In the genomic region with DNA sequence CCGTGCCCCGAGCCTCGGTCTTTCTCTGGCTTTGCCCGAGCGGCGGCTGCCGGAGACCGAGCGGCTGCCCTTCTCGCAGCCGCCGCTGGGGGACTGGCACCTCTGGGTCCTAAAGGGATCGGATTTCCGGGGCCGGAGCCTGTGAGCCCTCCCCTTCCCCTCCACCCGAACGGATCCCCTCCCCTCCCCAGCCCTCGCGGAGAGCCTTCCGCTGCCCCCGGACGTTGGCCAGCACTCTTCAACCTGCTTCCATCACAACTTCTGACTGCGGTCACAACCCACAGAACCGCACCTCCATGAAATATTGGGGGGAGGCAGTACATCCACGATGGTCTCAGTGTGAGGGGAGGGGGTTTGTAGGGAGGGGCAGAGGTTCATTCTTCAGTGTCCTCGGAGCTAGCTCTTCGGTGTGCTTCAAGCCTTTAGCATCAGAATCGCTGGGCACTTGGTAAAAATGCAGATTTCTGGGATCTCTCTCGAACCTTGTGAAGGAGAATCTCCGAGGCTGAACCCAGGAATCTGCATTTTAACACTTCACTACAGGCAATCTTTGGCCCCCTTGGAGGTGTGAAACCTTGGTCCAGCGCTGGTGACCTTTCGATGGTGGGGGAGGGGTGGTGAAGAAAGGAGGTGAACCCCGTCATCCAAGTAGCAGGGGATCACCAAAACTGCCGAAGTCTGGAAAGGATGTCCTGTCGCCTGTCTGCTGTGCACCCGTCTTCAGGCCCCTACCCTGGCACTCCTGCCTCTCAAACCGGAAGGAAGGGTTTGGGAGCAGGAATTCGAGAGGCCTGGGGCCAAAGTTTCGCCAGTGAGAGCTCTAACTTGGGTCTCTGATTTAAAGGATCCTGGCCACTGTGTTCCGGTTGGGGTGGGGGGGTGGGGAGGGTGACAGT, we compare ENCODE assay signal across 8 cellular contexts. TPM values are rescaled to one million over a fixed set of nuclear protein-coding genes. Genes with fewer than 3 reads are reported as not detected.
DNase-seq lines count a peak whose midpoint lies in the region; ATAC-seq, FAIRE-seq and TF ChIP-seq lines count a peak whose summit lies in the region.

No MANE protein-coding gene starts in this region.

- H3K27ac Mint-ChIP-seq in astrocyte (ENCODE audit: unreplicated experiment), result peak overlapping the region; percentile 92

- H3K9me2 ChIP-seq in hepatocyte (replicated peaks; ENCODE audit: insufficient read depth), result no peaks in the 10 kb centered on the region

- no peaks in the 10 kb centered on the region for H3K9me3 Mint-ChIP-seq in astrocyte (ENCODE audit: unreplicated experiment)

- H3K36me3 Mint-ChIP-seq in astrocyte (ENCODE audit: low read depth, unreplicated experiment), result peaks cover 7% of the 10 kb centered on the region

- H3K4me1 Mint-ChIP-seq in astrocyte (ENCODE audit: low read depth, unreplicated experiment), result peaks cover 14% of the 10 kb centered on the region

- peak in 1 of 2 donors; percentile 63 for TF ChIP-seq POLR2A in vagina (IDR thresholded peaks at IDR 0.05)

- FAIRE-seq in astrocyte (lab: Jason Lieb, UNC), result no peak

- 2% methylated on average over 30 of the region's 40 CpGs for whole genome bisulfite sequencing in hepatocyte (ENCODE audit: low lambda C conversion rate, missing lambda C conversion rate)

- H3K79me2 ChIP-seq in astrocyte (ENCODE audit: insufficient read depth, low read length) (peaks cover 44% of the 10 kb centered on the region), hepatocyte (peaks cover 44% of the 10 kb centered on the region)

- H3K4me2 ChIP-seq in astrocyte (ENCODE audit: low read length) (peak overlapping the region; percentile 89), hepatocyte (peak overlapping the region; percentile 98)

- H2AFZ ChIP-seq in astrocyte (ENCODE audit: low read depth, low read length), result peak overlapping the region; percentile 15
- H2AFZ ChIP-seq in hepatocyte, result peak overlapping the region; percentile 88

- H3K27me3 Mint-ChIP-seq in astrocyte (ENCODE audit: low read depth, unreplicated experiment), result no peaks in the 10 kb centered on the region

- TF ChIP-seq CTCF in astrocyte (IDR thresholded peaks at IDR 0.05; ENCODE audit: insufficient read depth, low read depth, low read length) (peak; percentile 27), hepatocyte (IDR thresholded peaks at IDR 0.05; ENCODE audit: poor library complexity) (peak; percentile 49), vagina (IDR thresholded peaks at IDR 0.05) (peak in 2 of 3 experiments; percentile 37 to 47)

- H3K4me3 ChIP-seq in astrocyte (ENCODE audit: insufficient read depth, low read depth, low read length) (peak overlapping the region; percentile 71), hepatocyte (peak overlapping the region; percentile 98), rectal smooth muscle tissue (ENCODE audit: low read length) (peak overlapping the region; percentile 81), vagina (peak overlapping the region; percentile 70 to 87)

- intact Hi-C loops in vagina (cut with DNase I), result no loop called here

- H3K27me3 ChIP-seq in astrocyte (ENCODE audit: insufficient read depth, low read length) (no peaks in the 10 kb centered on the region), hepatocyte (no peaks in the 10 kb centered on the region), rectal smooth muscle tissue (ENCODE audit: control insufficient read depth, insufficient read depth, low read length) (no peaks in the 10 kb centered on the region), vagina (no peaks in the 10 kb centered on the region)

- H3K4me3 Mint-ChIP-seq in astrocyte (ENCODE audit: unreplicated experiment), result peak overlapping the region; percentile 87

- peak overlapping the region; percentile 39 for H3K27ac ChIP-seq in astrocyte (ENCODE audit: low read depth, low read length)
- H3K27ac ChIP-seq in hepatocyte, result peak overlapping the region; percentile 83
- peak overlapping the region; percentile 79 for H3K27ac ChIP-seq in rectal smooth muscle tissue (ENCODE audit: low read depth, low read length)
- H3K27ac ChIP-seq in vagina, result peak overlapping the region; percentile 81

- H3K9me3 ChIP-seq in astrocyte (ENCODE audit: insufficient read depth, low read depth, low read length) (no peaks in the 10 kb centered on the region), hepatocyte (ENCODE audit: low read depth) (no peaks in the 10 kb centered on the region), vagina (no peaks in the 10 kb centered on the region)

- H3K36me3 ChIP-seq in astrocyte (ENCODE audit: insufficient read depth, low read length), result no peaks in the 10 kb centered on the region
- H3K36me3 ChIP-seq in hepatocyte (replicated peaks; ENCODE audit: insufficient read depth, low read depth), result no peaks in the 10 kb centered on the region
- no peaks in the 10 kb centered on the region for H3K36me3 ChIP-seq in rectal smooth muscle tissue (ENCODE audit: control insufficient read depth, insufficient read depth, low read length)
- no peaks in the 10 kb centered on the region for H3K36me3 ChIP-seq in vagina

- peak; percentile 27 for ATAC-seq in HG02571 (IDR thresholded peaks at IDR 0.05; ENCODE audit: unreplicated experiment)

- H3K9ac ChIP-seq in astrocyte (ENCODE audit: low read length), result peak overlapping the region; percentile 90
- H3K9ac ChIP-seq in rectal smooth muscle tissue (ENCODE audit: low read length), result peak overlapping the region; percentile 50

- peak; percentile 51 for DNase-seq in GM04503 (ENCODE audit: low read depth)
- peak; percentile 66 for DNase-seq in NCI-H146 treated with DMSO at 0.1 percent for 48 hours (lab: John Stamatoyannopoulos, UW; ENCODE audit: unreplicated experiment)
- peak; percentile 83 for DNase-seq in T-helper 22 cell (ENCODE audit: low read depth)
- peak; percentile 82 for DNase-seq in astrocyte (ENCODE audit: low read depth)
- peak; percentile 96 for DNase-seq in hepatocyte (ENCODE audit: low spot score)
- no peak for DNase-seq in vagina (ENCODE audit: extremely low spot score in 2 of 2)

- H4K20me1 ChIP-seq in astrocyte (ENCODE audit: insufficient read depth, low read length) (peaks cover 30% of the 10 kb centered on the region), hepatocyte (ENCODE audit: insufficient read depth, poor library complexity, severe bottlenecking) (peaks cover 35% of the 10 kb centered on the region)

- H3K4me1 ChIP-seq in astrocyte (ENCODE audit: insufficient read depth, low read length) (peaks cover 37% of the 10 kb centered on the region), hepatocyte (ENCODE audit: insufficient read depth) (peaks cover 29% of the 10 kb centered on the region), rectal smooth muscle tissue (ENCODE audit: control insufficient read depth, insufficient read depth, low read length) (peaks cover 25% of the 10 kb centered on the region), vagina (peaks cover 59% of the 10 kb centered on the region)

RNA-seq across cellular contexts. Expression of gene PPP1R9B, which starts 0.8 kb away (rescaled TPM):
- 73.6 and 75.9 TPM in 2 replicates for total RNA-seq in astrocyte
- total RNA-seq in hepatocyte, result 22.5 and 26.2 TPM in 2 replicates
- 5.1 and 6.7 TPM in 2 replicates for polyA plus RNA-seq in hepatocyte
- 37.6 TPM for total RNA-seq in vagina

RNA-seq across cellular contexts. Expression of gene SGCA, which starts 14.5 kb away (rescaled TPM):
- total RNA-seq in astrocyte (0.32 TPM in 1 of 2 replicates, not detected in the other), hepatocyte (0.37 TPM in 1 of 2 replicates, not detected in the other), vagina (2.2 TPM)
- polyA plus RNA-seq in hepatocyte, result 0.83 and 2.2 TPM in 2 replicates

RNA-seq across cellular contexts. Expression of gene SAMD14, which starts 21.3 kb away (rescaled TPM):
- total RNA-seq in astrocyte (9.7 and 10.8 TPM in 2 replicates), hepatocyte (2.4 and 3.1 TPM in 2 replicates), vagina (4.4 TPM)
- 3.1 and 4.2 TPM in 2 replicates for polyA plus RNA-seq in hepatocyte

RNA-seq across cellular contexts. Expression of gene COL1A1, which starts 50.1 kb away (rescaled TPM):
- 12,796 and 18,656 TPM in 2 replicates for total RNA-seq in astrocyte
- 351 and 1,063 TPM in 2 replicates for total RNA-seq in hepatocyte
- polyA plus RNA-seq in hepatocyte, result 5,822 and 6,071 TPM in 2 replicates
- total RNA-seq in vagina, result 171 TPM

RNA-seq across cellular contexts. Expression of gene PDK2, which starts 56.1 kb away (rescaled TPM):
- 25.8 and 26.8 TPM in 2 replicates for total RNA-seq in astrocyte
- total RNA-seq in hepatocyte, result 35.5 and 42.7 TPM in 2 replicates
- 55.8 and 56.9 TPM in 2 replicates for polyA plus RNA-seq in hepatocyte
- 44.4 TPM for total RNA-seq in vagina

Comparison
In these comparisons a context has a peak if more than half of its experiments do, and no peak if none do; other contexts are left out.
1. DNase-seq: peak in GM04503 (single experiment), NCI-H146 treated with DMSO at 0.1 percent for 48 hours (single experiment), T-helper 22 cell (single experiment), astrocyte (single experiment) and hepatocyte (single experiment); none in vagina (0 of 2).
2. Peak in every context shown above with its lines, with median percentiles within 50 percentile points of each other: H3K27ac ChIP-seq, H3K4me3 ChIP-seq and CTCF ChIP-seq.